In genomic region chr3:19471147-19471546, GRCh38 we compare ENCODE assay signal across 19 cellular contexts.
A peak's percentile ranks its signal among the peaks of the same experiment; 100 is the strongest.
DNase-seq lines count a peak whose midpoint lies in the region; ATAC-seq, FAIRE-seq and TF ChIP-seq lines count a peak whose summit lies in the region.
"Had no signal": no experiment of that assay in that cellular context is flagged by ENCODE, and none has a peak within 500 bp of the region (broad histone marks: within the 10 kb centered on the region; RNA-seq: fewer than 3 reads in every experiment).

No MANE protein-coding gene starts in this region.

- TF ChIP-seq RAD21 in H1 (IDR thresholded peaks at IDR 0.05 in 1 of 2, conservative IDR thresholded peaks at IDR 0.05 in 1 of 2; ENCODE audit: low read depth in 2 of 2, low read length in 2 of 2) = no peak; a peak in 2 of 4 replicates

- no peak overlapping the region for H2BK20ac ChIP-seq in H1 (ENCODE audit: low read length)

- no peak overlapping the region for H2AK5ac ChIP-seq in H1 (ENCODE audit: low read depth, low read length)

- peak; percentile 32 for FAIRE-seq in H1 (lab: Jason Lieb, UNC)
- FAIRE-seq: G401.6, HepG2, HTR-8/SVneo had no signal

- no peak overlapping the region for H3K27ac Mint-ChIP-seq in GM23338
- H3K27ac Mint-ChIP-seq: CD8-positive, alpha-beta T cell; HFFc6 had no signal

- no peak overlapping the region for H2AFZ ChIP-seq in GM23338
- H2AFZ ChIP-seq in H1 (ENCODE audit: low read length) = no peak overlapping the region

- 63% methylated on average over 4 of the region's 4 CpGs; no CpG with 5 or more reads in 1 of the 2 experiments for WGBS in H1 (ENCODE audit: extremely low coverage in 1 of 2, insufficient coverage in 1 of 2, insufficient read length in 1 of 2, insufficient replicate concordance in 2 of 2, low coverage in 1 of 2, low lambda C conversion rate in 2 of 2, missing lambda C conversion rate in 1 of 2), 2 experiments

- H4K20me1 ChIP-seq in GM23338 (replicated peaks; ENCODE audit: insufficient read depth) (no peaks in the 10 kb centered on the region), H1 (replicated peaks in 1 of 2; ENCODE audit: control insufficient read depth in 1 of 2, insufficient read depth in 2 of 2, low read length in 2 of 2) (no peaks in the 10 kb centered on the region)
- H4K20me1 ChIP-seq: BLaER1 treated with 17β-estradiol and CSF1 and Interleukin-3, amounts not matched to agents 10 nM and 100 nM had no signal

- no peak overlapping the region for H3K4me2 ChIP-seq in GM23338
- peak overlapping the region in 1 of 2 experiments; percentile 26; a peak in 1 of 4 replicates for H3K4me2 ChIP-seq in H1 (ENCODE audit: insufficient read depth in 1 of 2, low read depth in 2 of 2, low read length in 2 of 2)
- H3K4me2 ChIP-seq: BLaER1 treated with 17β-estradiol and CSF1 and Interleukin-3, amounts not matched to agents 10 nM and 100 nM had no signal

- no peaks in the 10 kb centered on the region for H3K79me2 ChIP-seq in GM23338 (replicated peaks; ENCODE audit: insufficient read depth)
- no peaks in the 10 kb centered on the region for H3K79me2 ChIP-seq in H1 (ENCODE audit: control insufficient read depth in 1 of 2, insufficient read depth in 2 of 2, low read length in 2 of 2)

- DNase-seq in GM23338 (ENCODE audit: low spot score) = peak; percentile 36
- peak; percentile 64 to 73 for DNase-seq in NCI-H526 (lab: John Stamatoyannopoulos, UW)
- no peak for DNase-seq in H1 (ENCODE audit: low read depth in 1 of 2, low spot score in 2 of 2)
- DNase-seq in iPS-NIHi11 (ENCODE audit: low spot score) = peak; percentile 9
- no peak for DNase-seq in superior temporal gyrus (ENCODE audit: extremely low spot score)
- no peak for DNase-seq in NCI-H1105 treated with DMSO at 0.1 percent for 48 hours (lab: John Stamatoyannopoulos, UW)
- DNase-seq in T-helper 9 cell = no peak
- DNase-seq: 8988T; Calu3; CD8-positive, alpha-beta T cell; HFFc6; KBM-7 had no signal

- H3K14ac ChIP-seq in H1 (ENCODE audit: insufficient read length) = no peak overlapping the region

- H2BK120ac ChIP-seq in H1 (replicated peaks; ENCODE audit: low read depth, low read length) = no peak overlapping the region

- TF ChIP-seq CTCF in GM23338 (conservative IDR thresholded peaks at IDR 0.05; ENCODE audit: low read depth in 2 of 2) (peak; percentile 40 to 43), H1 (IDR thresholded peaks at IDR 0.05; ENCODE audit: control extremely low read depth in 1 of 3, insufficient read depth in 1 of 3, low read depth in 1 of 3, low read length in 3 of 3) (peak in 2 of 3 experiments; percentile 9 to 49; a peak in 2 of 4 replicates)

- no peaks in the 10 kb centered on the region for H3K36me3 ChIP-seq in GM23338 (ENCODE audit: insufficient read depth)
- peaks cover 0 to 5% (median 0%) of the 10 kb centered on the region in 4 experiments; a peak in 3 of 8 replicates for H3K36me3 ChIP-seq in H1 (ENCODE audit: control insufficient read depth in 2 of 4, insufficient read depth in 4 of 4, low read length in 3 of 4)
- H3K36me3 ChIP-seq: BLaER1 treated with 17β-estradiol and CSF1 and Interleukin-3, amounts not matched to agents 10 nM and 100 nM had no signal

- H3K27me3 Mint-ChIP-seq in GM23338 (ENCODE audit: insufficient read depth, low read depth, poor library complexity) = no peaks in the 10 kb centered on the region
- H3K27me3 Mint-ChIP-seq: IgD-negative memory B cell had no signal

- H3K4me1 Mint-ChIP-seq in GM23338 = peaks cover 38% of the 10 kb centered on the region

- H2BK5ac ChIP-seq in H1 (ENCODE audit: low read depth, low read length) = no peak overlapping the region

- no peak overlapping the region for H4K5ac ChIP-seq in H1 (ENCODE audit: insufficient read length, low read depth, low read length)

- H3K4me3 Mint-ChIP-seq in GM23338 = no peak overlapping the region
- H3K4me3 Mint-ChIP-seq: CD8-positive, alpha-beta T cell; HFFc6; IgD-negative memory B cell had no signal

- H3K56ac ChIP-seq in H1 (replicated peaks; ENCODE audit: insufficient read length, low read depth, low read length) = no peak overlapping the region

- no peak overlapping the region for H2BK12ac ChIP-seq in H1 (ENCODE audit: low read depth, low read length)

- H3K23me2 ChIP-seq in H1 (ENCODE audit: low read depth, low read length) = no peaks in the 10 kb centered on the region

- no peak overlapping the region for H3K23ac ChIP-seq in H1 (ENCODE audit: insufficient read length)

- CTCF ChIA-PET in H1 (lab: Charles Lee; ENCODE audit: partially characterized antibody) = interaction anchor here (1.4 to 1.5 kb wide), 2 partner anchors 16 to 29 kb away, joined by 3 read pairs; no protein-coding TSS in a partner anchor

- ATAC-seq in GM23338 (peak; percentile 67), GM21381 (IDR thresholded peaks at IDR 0.05; ENCODE audit: unreplicated experiment) (no peak)
- ATAC-seq: CD8-positive, alpha-beta T cell; HCT116; HepG2 had no signal

- no peak overlapping the region for H3K4ac ChIP-seq in H1 (replicated peaks; ENCODE audit: insufficient read length, low read depth, low read length)

- no peak overlapping the region for H3K9ac ChIP-seq in H1 (replicated peaks in 1 of 4; ENCODE audit: extremely low read depth in 1 of 4, low read depth in 3 of 4, low read length in 3 of 4)
- H3K9ac ChIP-seq: BLaER1 treated with 17β-estradiol and CSF1 and Interleukin-3, amounts not matched to agents 10 nM and 100 nM had no signal

- no peak overlapping the region for H4K91ac ChIP-seq in H1 (replicated peaks; ENCODE audit: insufficient read length, low read length)

- H4K8ac ChIP-seq in H1 (ENCODE audit: extremely low read depth, insufficient read depth, low read length) = no peak overlapping the region

- H2BK15ac ChIP-seq in H1 (ENCODE audit: low read length) = no peak overlapping the region

- peaks cover 4 to 6% of the 10 kb centered on the region in 2 experiments; a peak in 3 of 4 replicates for H3K9me3 ChIP-seq in H1 (ENCODE audit: insufficient read depth in 2 of 2, low read depth in 1 of 2, low read length in 1 of 2)

- TF ChIP-seq EP300 in H1 (IDR thresholded peaks at IDR 0.05; ENCODE audit: borderline replicate concordance in 1 of 2, low read depth in 2 of 2, low read length in 2 of 2) = no peak

- peaks cover 10% of the 10 kb centered on the region for H3K9me3 Mint-ChIP-seq in GM23338

- H3K27ac ChIP-seq in GM23338 (ENCODE audit: low read depth) (no peak overlapping the region), H1 (ENCODE audit: low read depth, low read length) (no peak overlapping the region)
- H3K27ac ChIP-seq: BLaER1 treated with 17β-estradiol and CSF1 and Interleukin-3, amounts not matched to agents 10 nM and 100 nM had no signal

- POLR2A ChIA-PET in H1 (lab: Charles Lee; ENCODE audit: partially characterized antibody) = no interaction called here

- H3K4me1 ChIP-seq in GM23338 (ENCODE audit: insufficient read depth) (peaks cover 19% of the 10 kb centered on the region), H1 (replicated peaks in 1 of 4; ENCODE audit: control insufficient read depth in 3 of 4, insufficient read depth in 4 of 4, low read length in 3 of 4) (peaks cover 0 to 8% (median 3%) of the 10 kb centered on the region in 4 experiments; a peak in 3 of 7 replicates)
- H3K4me1 ChIP-seq: BLaER1 treated with 17β-estradiol and CSF1 and Interleukin-3, amounts not matched to agents 10 nM and 100 nM had no signal

- H3K4me3 ChIP-seq in GM23338 (no peak overlapping the region), H1 (ENCODE audit: extremely low read depth in 1 of 4, insufficient read depth in 2 of 4, low read depth in 3 of 4, low read length in 4 of 4) (no peak overlapping the region)
- H3K4me3 ChIP-seq: BLaER1 treated with 17β-estradiol and CSF1 and Interleukin-3, amounts not matched to agents 10 nM and 100 nM had no signal

- no peaks in the 10 kb centered on the region for H3K79me1 ChIP-seq in H1 (ENCODE audit: low read depth, low read length)

- no peaks in the 10 kb centered on the region for H3K9me2 ChIP-seq in GM23338 (ENCODE audit: insufficient read depth)

- no peaks in the 10 kb centered on the region for H3F3A ChIP-seq in GM23338 (replicated peaks; ENCODE audit: low read depth)

- no peak for TF ChIP-seq POLR2A in H1 (IDR thresholded peaks at IDR 0.05; ENCODE audit: control extremely low read depth in 1 of 2, low read depth in 2 of 2, low read length in 2 of 2)

- no peak overlapping the region for H3K18ac ChIP-seq in H1 (ENCODE audit: extremely low read depth, low read length)

- H3K27me3 ChIP-seq in GM23338 (ENCODE audit: insufficient read depth) = no peaks in the 10 kb centered on the region
- no peaks in the 10 kb centered on the region for H3K27me3 ChIP-seq in H1 (replicated peaks in 1 of 4; ENCODE audit: control insufficient read depth in 3 of 4, extremely low read depth in 1 of 4, insufficient read depth in 3 of 4, low read length in 3 of 4)
- H3K27me3 ChIP-seq: BLaER1 treated with 17β-estradiol and CSF1 and Interleukin-3, amounts not matched to agents 10 nM and 100 nM had no signal

- peaks cover 22% of the 10 kb centered on the region for H3K36me3 Mint-ChIP-seq in GM23338 (ENCODE audit: low read depth)
- H3K36me3 Mint-ChIP-seq: CD8-positive, alpha-beta T cell had no signal

TF ChIP-seq in GM23338, 12 proteins besides CTCF, POLR2A, EP300 and RAD21 (continues in another document):
- TF ChIP-seq POLR2AphosphoS5 (IDR thresholded peaks at IDR 0.05; ENCODE audit: low read depth) = no peak
- TF ChIP-seq ETS1 (IDR thresholded peaks at IDR 0.05) = no peak
- TF ChIP-seq ZNF331 (CRISPR knock-in tag; IDR thresholded peaks at IDR 0.05; ENCODE audit: low read depth) = no peak

TF ChIP-seq in H1, 55 proteins besides CTCF, POLR2A, EP300 and RAD21:
- TF ChIP-seq ATF3 (IDR thresholded peaks at IDR 0.05; ENCODE audit: insufficient read depth, low read depth, low read length) (no peak), RNF2 (IDR thresholded peaks at IDR 0.05; ENCODE audit: borderline replicate concordance, low read depth, low read length, missing control alignments, poor library complexity, severe bottlenecking) (no peak), TEAD4 (IDR thresholded peaks at IDR 0.05; ENCODE audit: low read depth, low read length) (peak; percentile 59), SUZ12 (IDR thresholded peaks at IDR 0.05; ENCODE audit: low read length) (no peak)

Comparison
In these comparisons a context has a peak if more than half of its experiments do, and no peak if none do; other contexts are left out.
1. DNase-seq: peak in GM23338 (single experiment), NCI-H526 (2 of 2) and iPS-NIHi11 (single experiment); none in H1 (0 of 2), superior temporal gyrus (single experiment), NCI-H1105 treated with DMSO at 0.1 percent for 48 hours (single experiment) and T-helper 9 cell (single experiment).